In the genomic region with DNA sequence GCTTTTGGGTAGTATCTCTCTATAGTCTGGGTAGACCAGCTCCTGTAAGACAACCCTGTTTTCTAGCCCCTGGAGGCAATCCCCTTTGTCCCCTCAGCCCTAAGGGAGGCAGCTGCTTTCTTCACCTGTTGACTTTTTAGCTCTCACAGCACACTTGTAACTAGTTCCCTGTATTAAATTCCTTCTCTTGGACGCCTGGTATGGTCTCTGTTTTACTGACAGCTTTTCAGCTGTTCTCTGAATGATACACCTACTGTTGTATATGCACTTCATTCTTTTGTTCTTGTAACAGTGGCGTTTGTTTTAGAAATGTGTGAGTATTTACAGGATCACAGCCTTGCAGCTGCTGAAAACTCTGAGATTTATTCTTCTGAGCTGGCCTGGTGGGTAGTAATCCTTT, we compare ENCODE assay signal across 13 cellular contexts.
"Had no signal": no experiment of that assay in that cellular context is flagged by ENCODE, and none has a peak within 500 bp of the region (broad histone marks: within the 10 kb centered on the region; RNA-seq: fewer than 3 reads in every experiment).

No MANE protein-coding gene starts in this region.

- H3K4me3 ChIP-seq: adrenal gland, hepatocyte, lung, pancreas had no signal

- H3K4me3 Mint-ChIP-seq: activated CD4-positive, alpha-beta memory T cell treated with anti-CD3 and anti-CD28 coated beads for 36 hours; activated naive CD4-positive, alpha-beta T cell treated with anti-CD3 and anti-CD28 coated beads, Interleukin-2, amount 50 U/mL, for 24 hours; activated T-cell treated with anti-CD3 and anti-CD28 coated beads, Interleukin-2, amount 50 U/mL, for 24 hours; mesothelial cell of epicardium; stimulated activated memory B cell treated with anti-CD40 and anti-IgM and Interleukin-4, amounts not matched to agents 10 μg/mL and 1 μg/mL and 100 μg/mL, for 72 hours had no signal

- DNase-seq: activated CD4-positive, alpha-beta memory T cell treated with anti-CD3 and anti-CD28 coated beads for 36 hours; activated CD4-positive, alpha-beta T cell treated with anti-CD3 and anti-CD28 coated beads for 1 hour; activated effector memory CD4-positive, alpha-beta T cell treated with anti-CD3 and anti-CD28 coated beads, Interleukin-2, amount 50 U/mL, for 16 hours; activated T-cell treated with anti-CD3 and anti-CD28 coated beads, Interleukin-2, amount 50 U/mL, for 24 hours; adrenal gland; islet precursor cell; pancreas; T1000 had no signal

- H3K27me3 Mint-ChIP-seq: activated CD4-positive, alpha-beta memory T cell treated with anti-CD3 and anti-CD28 coated beads for 36 hours; activated naive CD4-positive, alpha-beta T cell treated with anti-CD3 and anti-CD28 coated beads, Interleukin-2, amount 50 U/mL, for 24 hours; activated T-cell treated with anti-CD3 and anti-CD28 coated beads, Interleukin-2, amount 50 U/mL, for 24 hours; stimulated activated memory B cell treated with anti-CD40 and anti-IgM and Interleukin-4, amounts not matched to agents 10 μg/mL and 1 μg/mL and 100 μg/mL, for 72 hours had no signal

- H3K36me3 Mint-ChIP-seq: activated CD4-positive, alpha-beta memory T cell treated with anti-CD3 and anti-CD28 coated beads for 36 hours; activated naive CD4-positive, alpha-beta T cell treated with anti-CD3 and anti-CD28 coated beads, Interleukin-2, amount 50 U/mL, for 24 hours; mesothelial cell of epicardium; stimulated activated memory B cell treated with anti-CD40 and anti-IgM and Interleukin-4, amounts not matched to agents 10 μg/mL and 1 μg/mL and 100 μg/mL, for 72 hours had no signal

- H3K27ac Mint-ChIP-seq: activated CD4-positive, alpha-beta memory T cell treated with anti-CD3 and anti-CD28 coated beads for 36 hours; activated naive CD4-positive, alpha-beta T cell treated with anti-CD3 and anti-CD28 coated beads, Interleukin-2, amount 50 U/mL, for 24 hours; activated T-cell treated with anti-CD3 and anti-CD28 coated beads, Interleukin-2, amount 50 U/mL, for 24 hours; mesothelial cell of epicardium; stimulated activated memory B cell treated with anti-CD40 and anti-IgM and Interleukin-4, amounts not matched to agents 10 μg/mL and 1 μg/mL and 100 μg/mL, for 72 hours had no signal

- FAIRE-seq: pancreas had no signal

- H3K9me3 ChIP-seq: adrenal gland, pancreas had no signal

- H3K36me3 ChIP-seq: adrenal gland, pancreas had no signal

- H3K9me3 Mint-ChIP-seq: activated CD4-positive, alpha-beta memory T cell treated with anti-CD3 and anti-CD28 coated beads for 36 hours; activated T-cell treated with anti-CD3 and anti-CD28 coated beads, Interleukin-2, amount 50 U/mL, for 24 hours had no signal

- H3K4me1 ChIP-seq: adrenal gland, pancreas had no signal

- H3K4me1 Mint-ChIP-seq: activated naive CD4-positive, alpha-beta T cell treated with anti-CD3 and anti-CD28 coated beads, Interleukin-2, amount 50 U/mL, for 24 hours; mesothelial cell of epicardium; stimulated activated memory B cell treated with anti-CD40 and anti-IgM and Interleukin-4, amounts not matched to agents 10 μg/mL and 1 μg/mL and 100 μg/mL, for 72 hours had no signal

- H3K27ac ChIP-seq: adrenal gland, hepatocyte, pancreas had no signal

- H3K27me3 ChIP-seq: adrenal gland, hepatocyte, pancreas had no signal
